In genomic region chr4:27638163-27638915, GRCh38 we compare ENCODE assay signal across 16 cellular contexts.
DNase-seq lines count a peak whose midpoint lies in the region; ATAC-seq, FAIRE-seq and TF ChIP-seq lines count a peak whose summit lies in the region.
"Had no signal": no experiment of that assay in that cellular context is flagged by ENCODE, and none has a peak within 500 bp of the region (broad histone marks: within the 10 kb centered on the region; RNA-seq: fewer than 3 reads in every experiment).

No MANE protein-coding gene starts in this region.

- H3K4me1 Mint-ChIP-seq in endodermal cell = peaks cover 32% of the 10 kb centered on the region
- H3K4me1 Mint-ChIP-seq in GM23338 = no peaks in the 10 kb centered on the region
- H3K4me1 Mint-ChIP-seq: CD8-positive, alpha-beta memory T cell; H9 had no signal

- H3K79me1 ChIP-seq in mesendoderm (ENCODE audit: low read length) = no peaks in the 10 kb centered on the region

- no peak overlapping the region for H3K27ac ChIP-seq in endodermal cell (ENCODE audit: low read depth, low read length)
- H3K27ac ChIP-seq in mesendoderm (ENCODE audit: low read depth, low read length) = no peak overlapping the region
- H3K27ac ChIP-seq in GM23248 = no peak overlapping the region
- H3K27ac ChIP-seq in GM23338 (ENCODE audit: low read depth) = no peak overlapping the region
- H3K27ac ChIP-seq: BLaER1 had no signal

- H2AFZ ChIP-seq in GM23248 = no peak overlapping the region
- no peak overlapping the region for H2AFZ ChIP-seq in GM23338

- H3K36me3 Mint-ChIP-seq in endodermal cell (ENCODE audit: low read depth) = no peaks in the 10 kb centered on the region
- no peaks in the 10 kb centered on the region for H3K36me3 Mint-ChIP-seq in GM23338 (ENCODE audit: low read depth)
- H3K36me3 Mint-ChIP-seq: CD8-positive, alpha-beta memory T cell had no signal

- no peaks in the 10 kb centered on the region for H3K79me2 ChIP-seq in mesendoderm (ENCODE audit: control insufficient read depth, insufficient read depth, low read length)
- H3K79me2 ChIP-seq in GM23248 (ENCODE audit: insufficient read depth) = no peaks in the 10 kb centered on the region
- H3K79me2 ChIP-seq in GM23338 (replicated peaks; ENCODE audit: insufficient read depth) = no peaks in the 10 kb centered on the region

- H3K4me1 ChIP-seq in endodermal cell (ENCODE audit: control insufficient read depth, insufficient read depth, low read length) (peaks cover 3% of the 10 kb centered on the region), mesendoderm (ENCODE audit: control insufficient read depth, low read depth, low read length) (no peaks in the 10 kb centered on the region), GM23248 (ENCODE audit: insufficient read depth) (no peaks in the 10 kb centered on the region), GM23338 (ENCODE audit: insufficient read depth) (no peaks in the 10 kb centered on the region)
- H3K4me1 ChIP-seq: BLaER1 had no signal

- H3K4ac ChIP-seq in mesendoderm (ENCODE audit: low read depth, low read length) = no peak overlapping the region

- no peaks in the 10 kb centered on the region; the same call in 1 of the 2 replicates for H4K20me1 ChIP-seq in GM23248 (ENCODE audit: insufficient read depth)
- H4K20me1 ChIP-seq in GM23338 (replicated peaks; ENCODE audit: insufficient read depth) = no peaks in the 10 kb centered on the region
- H4K20me1 ChIP-seq: BLaER1 had no signal

- H3K36me3 ChIP-seq in endodermal cell (ENCODE audit: control insufficient read depth, insufficient read depth, low read length) (no peaks in the 10 kb centered on the region), mesendoderm (ENCODE audit: control insufficient read depth, insufficient read depth, low read length) (no peaks in the 10 kb centered on the region), GM23248 (ENCODE audit: low read depth) (no peaks in the 10 kb centered on the region), GM23338 (ENCODE audit: insufficient read depth) (no peaks in the 10 kb centered on the region)
- H3K36me3 ChIP-seq: BLaER1 had no signal

- peaks cover 3% of the 10 kb centered on the region for H3K27me3 Mint-ChIP-seq in endodermal cell (ENCODE audit: insufficient read depth)
- no peaks in the 10 kb centered on the region for H3K27me3 Mint-ChIP-seq in GM23338 (ENCODE audit: insufficient read depth, low read depth, poor library complexity)
- H3K27me3 Mint-ChIP-seq: CD8-positive, alpha-beta memory T cell had no signal

- no peak overlapping the region for H3K9ac ChIP-seq in endodermal cell (ENCODE audit: extremely low read depth, low read length, poor library complexity, severe bottlenecking)
- H3K9ac ChIP-seq in mesendoderm (ENCODE audit: low read length) = no peak overlapping the region
- no peak overlapping the region for H3K9ac ChIP-seq in GM23248
- H3K9ac ChIP-seq: BLaER1 had no signal

- H3K56ac ChIP-seq in mesendoderm (ENCODE audit: low read length) = no peak overlapping the region

- no peak overlapping the region for H4K8ac ChIP-seq in mesendoderm (ENCODE audit: low read depth, low read length)

- no peak overlapping the region for H2BK120ac ChIP-seq in mesendoderm (ENCODE audit: low read depth, low read length)

- TF ChIP-seq CTCF in D721Med (IDR thresholded peaks at IDR 0.05; ENCODE audit: insufficient read depth, missing control alignments) = no peak
- TF ChIP-seq CTCF in endodermal cell (conservative IDR thresholded peaks at IDR 0.05) = no peak
- TF ChIP-seq CTCF in GM23338 (conservative IDR thresholded peaks at IDR 0.05; ENCODE audit: low read depth in 2 of 2) = no peak

- no peak for ATAC-seq in GM18502 (IDR thresholded peaks at IDR 0.05; ENCODE audit: poor library complexity, unreplicated experiment)
- ATAC-seq in GM23338 = no peak

- in situ Hi-C loops in GM23248 (cut with MboI) = no loop called here

- H3K9me2 ChIP-seq in GM23248 (ENCODE audit: insufficient read depth) (no peaks in the 10 kb centered on the region), GM23338 (ENCODE audit: insufficient read depth) (no peaks in the 10 kb centered on the region)

- FAIRE-seq in D721Med (lab: Jason Lieb, UNC) = peak; percentile 74

- WGBS in endodermal cell (ENCODE audit: insufficient coverage in 1 of 2, insufficient read length in 1 of 2), 2 experiments = 50 to 84% methylated on average over 2 of the region's 2 CpGs
- no CpG with 5 or more reads among the region's 2 CpGs for WGBS in mesendoderm (ENCODE audit: extremely low coverage, insufficient coverage, low lambda C conversion rate)
- 20 to 30% methylated on average over 2 of the region's 2 CpGs for WGBS in GM23248 (ENCODE audit: low coverage in 1 of 2, low lambda C conversion rate in 2 of 2, missing lambda C conversion rate in 2 of 2), 2 experiments

- H3K9me3 Mint-ChIP-seq in endodermal cell (no peaks in the 10 kb centered on the region), GM23338 (no peaks in the 10 kb centered on the region)
- H3K9me3 Mint-ChIP-seq: H9 had no signal

- no peak overlapping the region for H3K23ac ChIP-seq in mesendoderm (ENCODE audit: low read length)

- no peak overlapping the region for H3K18ac ChIP-seq in mesendoderm (ENCODE audit: low read length)

- H4K5ac ChIP-seq in mesendoderm (ENCODE audit: low read length) = no peak overlapping the region

- H3K4me3 ChIP-seq in endodermal cell (ENCODE audit: low read length) (no peak overlapping the region), mesendoderm (ENCODE audit: low read length) (no peak overlapping the region), GM23248 (no peak overlapping the region), GM23338 (no peak overlapping the region)
- H3K4me3 ChIP-seq: BLaER1 had no signal

- H3K4me3 Mint-ChIP-seq in endodermal cell (no peak overlapping the region), GM23338 (no peak overlapping the region)
- H3K4me3 Mint-ChIP-seq: CD8-positive, alpha-beta memory T cell; H9 had no signal

- H3F3A ChIP-seq in GM23248 (ENCODE audit: insufficient read depth) (no peaks in the 10 kb centered on the region), GM23338 (replicated peaks; ENCODE audit: low read depth) (no peaks in the 10 kb centered on the region)

- no peak overlapping the region for H2BK5ac ChIP-seq in mesendoderm (ENCODE audit: low read length)

- H2BK15ac ChIP-seq in mesendoderm (replicated peaks; ENCODE audit: low read depth) = no peak overlapping the region

- H3K4me2 ChIP-seq in mesendoderm (ENCODE audit: low read length) = no peak overlapping the region
- H3K4me2 ChIP-seq in GM23248 (ENCODE audit: unreplicated experiment) = no peak overlapping the region
- no peak overlapping the region for H3K4me2 ChIP-seq in GM23338
- H3K4me2 ChIP-seq: BLaER1 had no signal

- H2AK5ac ChIP-seq in mesendoderm (ENCODE audit: low read length) = no peak overlapping the region

- H3K27ac Mint-ChIP-seq in endodermal cell (peak overlapping the region; percentile 61), GM23338 (no peak overlapping the region)
- H3K27ac Mint-ChIP-seq: CD8-positive, alpha-beta memory T cell had no signal

- DNase-seq in D721Med (ENCODE audit: insufficient read length, low spot score) = no peak
- peak; percentile 60 for DNase-seq in NCI-H226
- peak; percentile 48 for DNase-seq in endodermal cell
- peak; percentile 89 for DNase-seq in mesendoderm
- no peak for DNase-seq in NCI-H128 (lab: John Stamatoyannopoulos, UW; ENCODE audit: unreplicated experiment)
- no peak for DNase-seq in GM23248
- DNase-seq in GM23338 (ENCODE audit: low spot score) = no peak
- DNase-seq: CD8-positive, alpha-beta memory T cell; H9; NCI-H1105 treated with DMSO at 0.1 percent for 48 hours; NCI-H187; NCI-H526 treated with DMSO at 0.1 percent for 48 hours; NK-92 treated with Interleukin-12 subunit alpha and Interleukin-12 subunit beta, amount 100 ng/mL, for 24 hours; SHP77 treated with DMSO at 0.1 percent for 48 hours had no signal

- no peaks in the 10 kb centered on the region for H3K9me3 ChIP-seq in endodermal cell (ENCODE audit: control insufficient read depth, low read length)
- no peaks in the 10 kb centered on the region for H3K9me3 ChIP-seq in GM23248 (ENCODE audit: low read depth)
- H3K9me3 ChIP-seq: BLaER1 had no signal

- no peaks in the 10 kb centered on the region for H3K27me3 ChIP-seq in endodermal cell (ENCODE audit: control insufficient read depth, insufficient read depth, low read length, poor library complexity, severe bottlenecking)
- no peaks in the 10 kb centered on the region for H3K27me3 ChIP-seq in mesendoderm (ENCODE audit: insufficient read depth, low read length, poor library complexity)
- H3K27me3 ChIP-seq in GM23248 (replicated peaks; ENCODE audit: insufficient read depth) = no peaks in the 10 kb centered on the region
- H3K27me3 ChIP-seq in GM23338 (ENCODE audit: insufficient read depth) = no peaks in the 10 kb centered on the region
- H3K27me3 ChIP-seq: BLaER1 had no signal

TF ChIP-seq in GM23338, 12 proteins besides CTCF, POLR2A, EP300 and RAD21:
- TF ChIP-seq ETS1 (IDR thresholded peaks at IDR 0.05) (no peak), ZNF331 (CRISPR knock-in tag; IDR thresholded peaks at IDR 0.05; ENCODE audit: low read depth) (no peak), EZH2 (IDR thresholded peaks at IDR 0.05; ENCODE audit: low read depth, unreplicated experiment) (no peak), JUNB (IDR thresholded peaks at IDR 0.05; ENCODE audit: unreplicated experiment) (no peak), STAT1 (IDR thresholded peaks at IDR 0.05; ENCODE audit: unreplicated experiment) (no peak)

Comparison
In these comparisons a context has a peak if more than half of its experiments do, and no peak if none do; other contexts are left out.
1. DNase-seq: peak in NCI-H226 (single experiment), endodermal cell (single experiment) and mesendoderm (single experiment); none in D721Med (single experiment), NCI-H128 (single experiment), GM23248 (single experiment) and GM23338 (single experiment).